ENCODE assay signal across 14 cellular contexts in genomic region chr6:98777762-98778161, GRCh38. TPM values are rescaled to one million over a fixed set of nuclear protein-coding genes. Genes with fewer than 3 reads are reported as not detected.
DNase-seq lines count a peak whose midpoint lies in the region; ATAC-seq and TF ChIP-seq lines count a peak whose summit lies in the region.
"Had no signal": no experiment of that assay in that cellular context is flagged by ENCODE, and none has a peak within 500 bp of the region (broad histone marks: within the 10 kb centered on the region; RNA-seq: fewer than 3 reads in every experiment).

No MANE protein-coding gene starts in this region.

- H3K4me1 ChIP-seq in tibial nerve, result no peaks in the 10 kb centered on the region

- no peaks in the 10 kb centered on the region for H3K36me3 ChIP-seq in tibial nerve

- no peaks in the 10 kb centered on the region for H3K9me3 ChIP-seq in tibial nerve

- no peaks in the 10 kb centered on the region for H3K27me3 ChIP-seq in tibial nerve

- 82 to 84% methylated on average over 1 of the region's 1 CpG for WGBS in tibial nerve, 2 donors

- no peak overlapping the region for H3K27ac ChIP-seq in tibial nerve
- H3K27ac ChIP-seq: 22Rv1 had no signal

- ATAC-seq in GM21515 (IDR thresholded peaks at IDR 0.05; ENCODE audit: unreplicated experiment) (peak; percentile 100), HG03064 (IDR thresholded peaks at IDR 0.05; ENCODE audit: low read depth, unreplicated experiment) (peak; percentile 99)
- ATAC-seq: PC-3 had no signal

- TF ChIP-seq CTCF in tibial nerve (IDR thresholded peaks at IDR 0.05), result no peak

- no peak overlapping the region for H3K4me3 ChIP-seq in tibial nerve

- TF ChIP-seq EP300 in tibial nerve (IDR thresholded peaks at IDR 0.05), result no peak

- no peak for TF ChIP-seq POLR2A in tibial nerve (IDR thresholded peaks at IDR 0.05)

- DNase-seq in NCI-H2107 treated with DMSO at 0.1 percent for 48 hours (lab: John Stamatoyannopoulos, UW; ENCODE audit: unreplicated experiment), result peak; percentile 32
- no peak for DNase-seq in NCI-H2107 (lab: John Stamatoyannopoulos, UW)
- peak; percentile 56 for DNase-seq in RPMI8226
- DNase-seq in tibial nerve (ENCODE audit: low spot score in 2 of 2), result no peak
- no peak for DNase-seq in HuH-7.5 (ENCODE audit: low spot score)
- no peak for DNase-seq in DMS53 (lab: John Stamatoyannopoulos, UW)
- DNase-seq: activated T-cell treated with anti-CD3 and anti-CD28 coated beads for 4 hours, H9, NCI-H1417 treated with DMSO at 0.1 percent for 48 hours, PC-3 had no signal

RNA-seq across cellular contexts. Expression of gene POU3F2, which starts 56.6 kb away (rescaled TPM):
- total RNA-seq in tibial nerve, result 1 to 10 TPM; 1.8 to 4.4 (median 3.6) TPM
- total RNA-seq: bronchial epithelial cell had no signal

Comparison
In these comparisons a context has a peak if more than half of its experiments do, and no peak if none do; other contexts are left out.
1. DNase-seq: peak in NCI-H2107 treated with DMSO at 0.1 percent for 48 hours (single experiment) and RPMI8226 (single experiment); none in NCI-H2107 (single experiment), tibial nerve (0 of 2), HuH-7.5 (single experiment) and DMS53 (single experiment).